Comparison of ENCODE assay signal across 9 cellular contexts in the genomic region with DNA sequence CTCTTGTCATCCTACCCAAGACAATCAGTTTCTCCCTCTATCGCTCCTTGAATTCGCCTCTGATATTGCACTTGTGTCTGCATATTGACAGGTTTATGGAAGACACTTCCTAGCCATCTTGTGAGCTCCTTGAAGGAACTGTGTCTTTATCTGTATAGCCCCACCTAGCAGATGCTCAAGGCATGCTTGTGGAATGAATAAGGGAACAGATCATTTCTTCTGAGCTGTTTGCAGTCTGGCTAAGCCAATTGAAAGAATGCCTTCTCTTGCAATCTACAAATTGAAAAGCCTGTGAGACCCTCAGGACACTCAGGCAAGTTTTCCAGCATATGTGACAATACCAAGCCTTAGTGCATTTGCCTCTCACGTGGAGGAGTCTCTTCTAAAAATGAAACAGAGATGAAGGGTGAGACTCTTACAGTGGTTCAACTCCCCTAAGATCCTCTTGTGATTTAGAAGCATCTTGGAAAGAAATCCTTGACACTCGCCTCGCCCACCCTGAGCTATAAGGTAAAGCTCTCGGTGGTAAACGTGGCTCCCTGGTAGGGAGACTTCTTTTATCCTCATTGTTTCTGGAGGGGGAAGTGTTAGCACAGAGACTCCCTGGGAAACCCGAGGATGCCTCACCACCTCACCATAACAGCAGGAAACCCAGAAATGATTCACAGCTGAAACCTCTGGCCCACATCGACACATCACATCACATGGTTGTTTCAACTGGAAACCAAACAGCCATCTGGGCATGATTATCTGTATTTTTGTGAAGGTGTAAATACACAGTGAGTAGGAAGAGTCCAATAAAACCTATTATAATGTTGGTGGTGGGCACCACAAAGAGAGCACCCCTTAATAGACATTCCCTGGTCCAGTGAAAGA.
DNase-seq lines count a peak whose midpoint lies in the region; ATAC-seq and TF ChIP-seq lines count a peak whose summit lies in the region.
"Had no signal": no experiment of that assay in that cellular context is flagged by ENCODE, and none has a peak within 500 bp of the region (broad histone marks: within the 10 kb centered on the region; RNA-seq: fewer than 3 reads in every experiment).

No MANE protein-coding gene starts in this region.

- intact Hi-C loops in aorta (cut with DNase I), result no loop called here

- H3K27ac Mint-ChIP-seq in activated naive CD8-positive, alpha-beta T cell treated with anti-CD3 and anti-CD28 coated beads, Interleukin-2, amount 50 U/mL, for 24 hours, result peak overlapping the region; percentile 82
- H3K27ac Mint-ChIP-seq in neural progenitor cell, result no peak overlapping the region

- peaks cover 6% of the 10 kb centered on the region for H3K4me1 ChIP-seq in neural progenitor cell
- no peaks in the 10 kb centered on the region for H3K4me1 ChIP-seq in aorta (ENCODE audit: control insufficient read depth in 1 of 2, insufficient read depth in 2 of 2, low read length in 2 of 2)

- no peaks in the 10 kb centered on the region for H3K79me2 ChIP-seq in neural progenitor cell (ENCODE audit: low read depth)

- WGBS in aorta, 2 donors, result 79 to 80% methylated on average over 9 of the region's 9 CpGs

- H3K9ac ChIP-seq in neural progenitor cell, result no peak overlapping the region

- peak overlapping the region; percentile 25 for H3K4me3 Mint-ChIP-seq in activated naive CD8-positive, alpha-beta T cell treated with anti-CD3 and anti-CD28 coated beads, Interleukin-2, amount 50 U/mL, for 24 hours
- H3K4me3 Mint-ChIP-seq in neural progenitor cell, result no peak overlapping the region

- POLR2A ChIA-PET in GM10248 (lab: Yijun Ruan, JAX), result no interaction called here

- no peak overlapping the region for H3K4me2 ChIP-seq in neural progenitor cell

- ATAC-seq in activated naive CD8-positive, alpha-beta T cell treated with anti-CD3 and anti-CD28 coated beads, Interleukin-2, amount 50 U/mL, for 24 hours, result peak; percentile 97
- ATAC-seq in GM21619 (IDR thresholded peaks at IDR 0.05; ENCODE audit: unreplicated experiment) (no peak), aorta (ENCODE audit: low FRiP score) (no peak), GM21737 (IDR thresholded peaks at IDR 0.05; ENCODE audit: unreplicated experiment) (no peak)
- ATAC-seq: naive thymus-derived CD8-positive, alpha-beta T cell had no signal

- H3K27me3 ChIP-seq in neural progenitor cell, result no peaks in the 10 kb centered on the region
- H3K27me3 ChIP-seq in aorta (ENCODE audit: control insufficient read depth in 1 of 2, insufficient read depth in 2 of 2, low read length in 1 of 2), result no peaks in the 10 kb centered on the region

- CTCF ChIA-PET in GM10248 (lab: Yijun Ruan, JAX), result interaction anchor here (0.9 to 1.8 kb wide), 4 partner anchors 8 to 75 kb away, joined by 4 to 6 read pairs (median 4); no protein-coding TSS in a partner anchor

- H3K4me3 ChIP-seq in neural progenitor cell, result no peak overlapping the region
- no peak overlapping the region for H3K4me3 ChIP-seq in aorta (ENCODE audit: low read length in 2 of 2)

- H3K36me3 ChIP-seq in neural progenitor cell, result no peaks in the 10 kb centered on the region
- no peaks in the 10 kb centered on the region for H3K36me3 ChIP-seq in aorta (ENCODE audit: control insufficient read depth in 1 of 2, insufficient read depth in 2 of 2, low read length in 1 of 2)

- TF ChIP-seq CTCF in GM10248 (IDR thresholded peaks at IDR 0.05; ENCODE audit: control extremely low read depth, extremely low read depth, low read depth, missing control alignments) (no peak), neural progenitor cell (IDR thresholded peaks at IDR 0.05) (no peak)

- peak overlapping the region; percentile 15 for H2AFZ ChIP-seq in neural progenitor cell (replicated peaks)

- DNase-seq in GM10248 (ENCODE audit: extremely low spot score), result peak; percentile 50
- DNase-seq in M059J (ENCODE audit: low read depth), result peak; percentile 94
- peak; percentile 39 for DNase-seq in activated naive CD8-positive, alpha-beta T cell treated with anti-CD3 and anti-CD28 coated beads, Interleukin-2, amount 50 U/mL, for 24 hours
- DNase-seq in neural progenitor cell (ENCODE audit: low spot score), result no peak
- DNase-seq in aorta, result no peak
- no peak for DNase-seq in middle frontal gyrus (ENCODE audit: extremely low spot score, low spot score)

- H3K36me3 Mint-ChIP-seq in activated naive CD8-positive, alpha-beta T cell treated with anti-CD3 and anti-CD28 coated beads, Interleukin-2, amount 50 U/mL, for 24 hours (ENCODE audit: low read depth), result peaks cover 2% of the 10 kb centered on the region
- no peaks in the 10 kb centered on the region for H3K36me3 Mint-ChIP-seq in neural progenitor cell
- H3K36me3 Mint-ChIP-seq: naive thymus-derived CD8-positive, alpha-beta T cell had no signal

- H3K4me1 Mint-ChIP-seq in activated naive CD8-positive, alpha-beta T cell treated with anti-CD3 and anti-CD28 coated beads, Interleukin-2, amount 50 U/mL, for 24 hours, result peaks cover 31% of the 10 kb centered on the region
- H3K4me1 Mint-ChIP-seq in neural progenitor cell, result peaks cover 19% of the 10 kb centered on the region

- no peaks in the 10 kb centered on the region for H3K9me3 Mint-ChIP-seq in activated naive CD8-positive, alpha-beta T cell treated with anti-CD3 and anti-CD28 coated beads, Interleukin-2, amount 50 U/mL, for 24 hours
- peaks cover 2% of the 10 kb centered on the region for H3K9me3 Mint-ChIP-seq in neural progenitor cell
- H3K9me3 Mint-ChIP-seq: naive thymus-derived CD8-positive, alpha-beta T cell had no signal

- no peaks in the 10 kb centered on the region for H3F3A ChIP-seq in neural progenitor cell (ENCODE audit: low read depth)

- no peaks in the 10 kb centered on the region for H4K20me1 ChIP-seq in neural progenitor cell (ENCODE audit: low read depth)

- no peaks in the 10 kb centered on the region for H3K9me3 ChIP-seq in neural progenitor cell (ENCODE audit: low read depth)
- no peaks in the 10 kb centered on the region for H3K9me3 ChIP-seq in aorta (ENCODE audit: control insufficient read depth, low read length)

- no peak overlapping the region for H3K27ac ChIP-seq in neural progenitor cell
- no peak overlapping the region for H3K27ac ChIP-seq in aorta (ENCODE audit: low read depth in 1 of 2, low read length in 2 of 2)

- H3K27me3 Mint-ChIP-seq in activated naive CD8-positive, alpha-beta T cell treated with anti-CD3 and anti-CD28 coated beads, Interleukin-2, amount 50 U/mL, for 24 hours, result peaks cover 11% of the 10 kb centered on the region
- H3K27me3 Mint-ChIP-seq in neural progenitor cell (ENCODE audit: insufficient read depth, low read depth), result peaks cover 3% of the 10 kb centered on the region

Comparison
In these comparisons a context has a peak if more than half of its experiments do, and no peak if none do; other contexts are left out.
1. DNase-seq: peak in GM10248 (single experiment), M059J (single experiment) and activated naive CD8-positive, alpha-beta T cell treated with anti-CD3 and anti-CD28 coated beads, Interleukin-2, amount 50 U/mL, for 24 hours (single experiment); none in neural progenitor cell (single experiment), aorta (0 of 2) and middle frontal gyrus (single experiment).